10 cellular contexts compared by ENCODE assay signal in the genomic region with DNA sequence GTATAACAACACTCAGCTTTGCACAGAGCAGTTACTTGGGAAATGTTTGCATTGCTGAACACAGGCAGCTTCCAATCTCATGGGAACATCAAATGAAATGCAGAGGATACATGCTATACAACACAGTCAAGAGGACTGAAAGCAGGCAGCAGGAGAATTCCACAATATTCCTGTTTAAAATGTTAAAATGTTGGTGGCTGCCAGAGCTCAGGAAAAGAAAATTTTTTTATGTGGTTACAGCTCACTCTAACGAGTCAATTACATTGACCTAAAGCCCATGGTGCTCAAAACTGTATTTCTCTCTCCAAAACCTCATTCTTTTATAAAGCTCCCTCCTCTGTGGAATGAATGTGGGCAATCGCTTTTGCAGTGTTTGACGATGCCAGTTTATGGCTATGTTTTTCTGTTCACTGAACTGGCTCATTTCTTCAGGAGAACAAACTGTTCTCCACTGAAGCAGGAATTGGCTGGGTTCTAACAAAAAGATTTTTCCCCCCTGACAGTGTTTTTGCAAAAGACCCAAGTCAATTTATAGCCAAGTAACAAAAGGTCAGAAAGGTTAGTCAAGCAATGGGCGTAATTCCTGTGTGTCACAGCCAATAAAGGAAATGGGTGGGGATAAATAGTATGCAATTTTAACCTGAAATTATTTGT.
DNase-seq lines count a peak whose midpoint lies in the region; ATAC-seq and TF ChIP-seq lines count a peak whose summit lies in the region.
"Had no signal": no experiment of that assay in that cellular context is flagged by ENCODE, and none has a peak within 500 bp of the region (broad histone marks: within the 10 kb centered on the region; RNA-seq: fewer than 3 reads in every experiment).

No MANE protein-coding gene starts in this region.

- H3K27ac ChIP-seq in coronary artery (peak overlapping the region; percentile 80 to 97), right lobe of liver (peak overlapping the region; percentile 34 to 90 (median 79)), skeletal muscle tissue (ENCODE audit: low read depth, low read length) (peak overlapping the region; percentile 78)

- no peak overlapping the region for H3K4me3 ChIP-seq in coronary artery
- H3K4me3 ChIP-seq in right lobe of liver, result no peak overlapping the region
- H3K4me3 ChIP-seq in skeletal muscle tissue (ENCODE audit: low read length in 3 of 3), result peak overlapping the region in 1 of 3 donors; percentile 20

- 14% methylated on average over 4 of the region's 4 CpGs for WGBS in right lobe of liver (ENCODE audit: insufficient coverage, low coverage, low lambda C conversion rate, missing lambda C conversion rate)

- H3K9ac ChIP-seq in skeletal muscle tissue (ENCODE audit: low read depth in 1 of 3, low read length in 3 of 3), result no peak overlapping the region

- peaks cover 0 to 29% (median 14%) of the 10 kb centered on the region in 4 donors for H3K4me1 ChIP-seq in right lobe of liver
- H3K4me1 ChIP-seq in skeletal muscle tissue (ENCODE audit: control insufficient read depth in 3 of 3, insufficient read depth in 3 of 3, low read length in 3 of 3), result peaks cover 52 to 63% (median 54%) of the 10 kb centered on the region in 3 donors

- DNase-seq in LHCN-M2 (ENCODE audit: low read depth), result peak; percentile 92
- DNase-seq in coronary artery (ENCODE audit: low spot score), result no peak
- peak in 1 of 3 donors; percentile 47 for DNase-seq in right lobe of liver
- no peak for DNase-seq in NCI-H128 (lab: John Stamatoyannopoulos, UW; ENCODE audit: unreplicated experiment)
- no peak for DNase-seq in NCI-H1930 (lab: John Stamatoyannopoulos, UW)
- DNase-seq: DMS153, NCI-H1694 had no signal

- H3K9me3 ChIP-seq in right lobe of liver, result no peaks in the 10 kb centered on the region
- H3K9me3 ChIP-seq in skeletal muscle tissue (ENCODE audit: control insufficient read depth in 3 of 3, low read length in 3 of 3), result no peaks in the 10 kb centered on the region

- TF ChIP-seq CTCF in coronary artery (IDR thresholded peaks at IDR 0.05), result no peak
- TF ChIP-seq CTCF in right lobe of liver (IDR thresholded peaks at IDR 0.05), result no peak

- no peaks in the 10 kb centered on the region for H3K27me3 ChIP-seq in right lobe of liver
- H3K27me3 ChIP-seq in skeletal muscle tissue (ENCODE audit: control insufficient read depth in 3 of 3, insufficient read depth in 3 of 3, low read length in 3 of 3), result no peaks in the 10 kb centered on the region

- peak; percentile 34 for TF ChIP-seq POLR2A in right lobe of liver (IDR thresholded peaks at IDR 0.05)

- ATAC-seq in right lobe of liver, result peak; percentile 59 to 81 (median 72)
- ATAC-seq in HG03520 (IDR thresholded peaks at IDR 0.05; ENCODE audit: unreplicated experiment), result no peak
- no peak for ATAC-seq in HG02610 (IDR thresholded peaks at IDR 0.05; ENCODE audit: unreplicated experiment)

- H3K36me3 ChIP-seq in right lobe of liver (no peaks in the 10 kb centered on the region), skeletal muscle tissue (ENCODE audit: control insufficient read depth in 3 of 3, insufficient read depth in 3 of 3, low read length in 3 of 3) (no peaks in the 10 kb centered on the region)

- intact Hi-C loops in right lobe of liver (cut with DNase I), result no loop called here

Comparison
In these comparisons a context has a peak if more than half of its experiments do, and no peak if none do; other contexts are left out.
1. ATAC-seq: peak in right lobe of liver (4 of 4); none in HG03520 (single experiment) and HG02610 (single experiment).
2. Peak in every context shown above with its lines, with median percentiles within 50 percentile points of each other: H3K27ac ChIP-seq.